In the genomic region with DNA sequence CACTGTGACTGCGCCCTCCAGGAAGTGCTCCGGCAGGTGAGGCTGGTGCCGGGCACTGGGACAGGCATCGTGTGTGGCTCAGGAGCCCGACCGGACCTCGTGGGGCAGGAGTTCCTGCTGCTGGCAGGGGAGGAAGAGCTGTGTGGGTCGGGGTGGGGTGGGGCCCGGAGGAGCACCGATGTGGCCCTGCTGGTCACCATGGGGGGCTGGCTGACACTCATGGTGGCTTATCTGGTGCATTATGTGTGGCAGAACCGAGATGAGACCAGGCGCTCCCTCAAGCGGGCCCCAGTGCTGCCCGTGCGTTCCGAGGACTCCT, we compare ENCODE assay signal across 24 cellular contexts. TPM values are rescaled to one million over a fixed set of nuclear protein-coding genes. Genes with fewer than 3 reads are reported as not detected.
"Had no signal": no experiment of that assay in that cellular context is flagged by ENCODE, and none has a peak within 500 bp of the region (broad histone marks: within the 10 kb centered on the region; RNA-seq: fewer than 3 reads in every experiment).

No MANE protein-coding gene starts in this region.

- H3K27ac ChIP-seq: HL-60, PC-9, Peyer's patch, SJSA1, SK-N-MC had no signal

- DNase-seq: KBM-7; MG63; NCI-H1092; NCI-H1105 treated with DMSO at 0.1 percent for 48 hours; NCI-H1417 treated with DMSO at 0.1 percent for 48 hours; NCI-H146; NCI-H1694 treated with DMSO at 0.1 percent for 48 hours; NCI-H345; NCI-H446 treated with DMSO at 0.1 percent for 48 hours; NCI-H510A treated with DMSO at 0.1 percent for 48 hours; NCI-H526; NCI-H82; NK-92 treated with Interleukin-12 subunit alpha and Interleukin-12 subunit beta, amount 100 ng/mL, for 24 hours; OCI-M1; PC-9; Peyer's patch; Right ventricle myocardium superior; SIG-M5 had no signal

- H3K9me3 ChIP-seq: MG63, Peyer's patch, SJSA1 had no signal

- H3K4me2 ChIP-seq: PC-9 had no signal

- H2AFZ ChIP-seq: PC-9 had no signal

- H3K36me3 ChIP-seq: MG63, Peyer's patch, SJSA1 had no signal

- H3K4me3 ChIP-seq: MG63, PC-9, Peyer's patch, SJSA1, SK-N-MC had no signal

- FAIRE-seq: HTR-8/SVneo had no signal

- H3K27me3 ChIP-seq: MG63, Peyer's patch, SJSA1 had no signal

RNA-seq across cellular contexts. Expression of a gene that starts 16.8 kb away (rescaled TPM):
- total RNA-seq: LHCN-M2, PC-9, Peyer's patch, Right ventricle myocardium superior, RPMI7951, SJSA1 had no signal

RNA-seq across cellular contexts. Expression of a gene that starts 18.5 kb away (rescaled TPM):
- total RNA-seq: LHCN-M2, RPMI7951, SJSA1 had no signal
